ENCODE assay signal across 19 cellular contexts in the genomic region with DNA sequence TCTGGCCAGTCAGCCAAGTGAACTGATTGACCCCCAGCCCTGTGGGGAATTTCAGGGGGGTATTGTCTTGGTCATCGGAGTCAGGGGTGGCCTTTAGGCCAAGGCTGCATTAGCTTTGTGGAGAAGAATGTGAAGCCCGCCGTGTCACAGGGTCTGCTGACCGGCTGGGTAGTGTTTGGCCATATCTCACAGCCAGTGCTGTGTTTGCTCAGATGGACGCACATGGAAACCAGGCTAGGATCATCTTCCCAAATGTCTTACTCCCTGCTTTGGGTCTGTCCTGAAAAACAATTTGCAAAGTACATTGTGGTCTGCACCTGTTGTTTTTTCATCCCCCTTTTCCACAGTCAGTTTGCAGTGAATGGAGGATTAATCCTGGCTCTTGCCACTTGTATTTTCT.
"Had no signal": no experiment of that assay in that cellular context is flagged by ENCODE, and none has a peak within 500 bp of the region (broad histone marks: within the 10 kb centered on the region; RNA-seq: fewer than 3 reads in every experiment).

No MANE protein-coding gene starts in this region.

- H3K4me3 Mint-ChIP-seq: activated CD8-positive, alpha-beta memory T cell treated with anti-CD3 and anti-CD28 coated beads, Interleukin-2, amount 10 ng/mL, durations not matched to agents 7 days and 5 days; activated naive CD8-positive, alpha-beta T cell; activated T-cell treated with anti-CD3 and anti-CD28 coated beads, Interleukin-2, amount 50 U/mL, for 24 hours; natural killer cell treated with Interleukin-12 subunit alpha and Interleukin-12 subunit beta and Interleukin-15 and Interleukin-18, amount 100 ng/mL, for 72 hours; stimulated activated memory B cell treated with anti-CD40 and anti-IgM and Interleukin-4, amounts not matched to agents 10 μg/mL and 1 μg/mL and 100 μg/mL, for 72 hours had no signal

- H3K4me1 ChIP-seq: breast epithelium, transverse colon had no signal

- H3K27me3 ChIP-seq: gastroesophageal sphincter, spleen, transverse colon had no signal

- DNase-seq: activated CD4-positive, alpha-beta T cell treated with anti-CD3 and anti-CD28 coated beads, Interleukin-2, amount 50 U/mL, for 4 hours; activated CD8-positive, alpha-beta memory T cell treated with anti-CD3 and anti-CD28 coated beads, Interleukin-2, amount 10 ng/mL, durations not matched to agents 7 days and 5 days; activated effector memory CD4-positive, alpha-beta T cell treated with anti-CD3 and anti-CD28 coated beads, Interleukin-2, amount 50 U/mL, for 16 hours; activated T-cell treated with anti-CD3 and anti-CD28 coated beads, Interleukin-2, amount 50 U/mL, for 24 hours; effector CD8-positive, alpha-beta T cell; mammary epithelial cell; mucosa of descending colon; retina; spleen; stimulated activated CD4-positive, alpha-beta T cell treated with anti-CD3 and anti-CD28 coated beads, Interleukin-1b, Interleukin-23, amount 100 ng/mL, for 48 hours; substantia nigra; transverse colon had no signal

- H3K36me3 Mint-ChIP-seq: activated naive CD8-positive, alpha-beta T cell; natural killer cell treated with Interleukin-12 subunit alpha and Interleukin-12 subunit beta and Interleukin-15 and Interleukin-18, amount 100 ng/mL, for 72 hours had no signal

- H3K36me3 ChIP-seq: breast epithelium, gastroesophageal sphincter, transverse colon had no signal

- H3K27ac Mint-ChIP-seq: activated CD8-positive, alpha-beta memory T cell treated with anti-CD3 and anti-CD28 coated beads, Interleukin-2, amount 10 ng/mL, durations not matched to agents 7 days and 5 days; activated naive CD8-positive, alpha-beta T cell; activated T-cell treated with anti-CD3 and anti-CD28 coated beads, Interleukin-2, amount 50 U/mL, for 24 hours; natural killer cell treated with Interleukin-12 subunit alpha and Interleukin-12 subunit beta and Interleukin-15 and Interleukin-18, amount 100 ng/mL, for 72 hours; stimulated activated memory B cell treated with anti-CD40 and anti-IgM and Interleukin-4, amounts not matched to agents 10 μg/mL and 1 μg/mL and 100 μg/mL, for 72 hours had no signal

- H3K4me3 ChIP-seq: breast epithelium, coronary artery, gastroesophageal sphincter, mucosa of descending colon, spleen, transverse colon had no signal

- ATAC-seq: activated CD8-positive, alpha-beta memory T cell treated with anti-CD3 and anti-CD28 coated beads, Interleukin-2, amount 10 ng/mL, durations not matched to agents 7 days and 5 days; gastroesophageal sphincter; mucosa of descending colon; natural killer cell treated with Interleukin-12 subunit alpha and Interleukin-12 subunit beta and Interleukin-15 and Interleukin-18, amount 100 ng/mL, for 72 hours; stimulated activated memory B cell treated with anti-CD40 and anti-IgM and Interleukin-4, amounts not matched to agents 10 μg/mL and 1 μg/mL and 100 μg/mL, for 72 hours had no signal

- H3K9me3 Mint-ChIP-seq: activated T-cell treated with anti-CD3 and anti-CD28 coated beads, Interleukin-2, amount 50 U/mL, for 24 hours; natural killer cell treated with Interleukin-12 subunit alpha and Interleukin-12 subunit beta and Interleukin-15 and Interleukin-18, amount 100 ng/mL, for 72 hours; stimulated activated memory B cell treated with anti-CD40 and anti-IgM and Interleukin-4, amounts not matched to agents 10 μg/mL and 1 μg/mL and 100 μg/mL, for 72 hours had no signal

- H3K27me3 Mint-ChIP-seq: activated CD8-positive, alpha-beta memory T cell treated with anti-CD3 and anti-CD28 coated beads, Interleukin-2, amount 10 ng/mL, durations not matched to agents 7 days and 5 days; activated naive CD8-positive, alpha-beta T cell; natural killer cell treated with Interleukin-12 subunit alpha and Interleukin-12 subunit beta and Interleukin-15 and Interleukin-18, amount 100 ng/mL, for 72 hours; stimulated activated memory B cell treated with anti-CD40 and anti-IgM and Interleukin-4, amounts not matched to agents 10 μg/mL and 1 μg/mL and 100 μg/mL, for 72 hours had no signal

- H3K9me3 ChIP-seq: breast epithelium, gastroesophageal sphincter, mucosa of descending colon, spleen, transverse colon had no signal

- H3K27ac ChIP-seq: coronary artery, epithelial cell of prostate, gastroesophageal sphincter, transverse colon had no signal
